ENCODE assay signal across 10 cellular contexts in the genomic region with DNA sequence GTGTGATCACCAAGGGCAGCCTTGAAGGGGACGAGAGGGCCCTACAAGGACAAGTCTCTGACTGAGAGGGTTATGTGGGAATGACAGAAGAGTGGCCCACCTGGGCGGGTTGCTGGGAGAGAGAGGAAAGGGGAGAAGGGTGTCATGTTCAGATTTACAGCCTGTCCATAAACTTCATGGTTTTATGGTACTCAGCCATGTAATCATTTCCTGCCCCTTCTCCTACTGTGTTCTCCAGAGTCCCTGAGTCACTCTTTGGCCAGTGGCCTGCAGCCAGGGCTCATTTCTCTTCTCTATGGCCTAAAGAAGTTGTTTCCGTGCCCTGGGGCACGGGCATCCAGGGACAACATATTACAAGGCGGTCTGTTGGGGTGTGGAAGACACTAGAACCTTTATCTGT. TPM values are rescaled to one million over a fixed set of nuclear protein-coding genes. Genes with fewer than 3 reads are reported as not detected.
DNase-seq lines count a peak whose midpoint lies in the region; ATAC-seq and TF ChIP-seq lines count a peak whose summit lies in the region.
"Had no signal": no experiment of that assay in that cellular context is flagged by ENCODE, and none has a peak within 500 bp of the region (broad histone marks: within the 10 kb centered on the region; RNA-seq: fewer than 3 reads in every experiment).

No MANE protein-coding gene starts in this region.

- peaks cover 0 to 1% of the 10 kb centered on the region in 2 donors for H3K4me1 ChIP-seq in lung (ENCODE audit: control insufficient read depth in 2 of 2, insufficient read depth in 2 of 2, low read length in 2 of 2)

- CTCF ChIA-PET in MCF 10A (lab: Yijun Ruan, JAX): interaction anchor here (2.7 kb wide), 1 partner anchor 40 kb away, joined by 22 read pairs; no protein-coding TSS in a partner anchor

- BruUV-seq in MCF 10A (replicated peaks; lab: Mats Ljungman, UMichigan): no TSS peak

- H3K4me3 ChIP-seq in AG10803 (ENCODE audit: low read length): no peak overlapping the region
- H3K4me3 ChIP-seq in lung: no peak overlapping the region

- peak; percentile 80 for DNase-seq in AG10803 (ENCODE audit: low read depth)
- peak; percentile 88 for DNase-seq in HT-29 (ENCODE audit: low spot score)
- peak; percentile 92 for DNase-seq in MCF 10A (ENCODE audit: unreplicated experiment)
- DNase-seq in lung (ENCODE audit: low spot score): peak; percentile 48
- DNase-seq in GDM1 (lab: John Stamatoyannopoulos, UW): no peak
- DNase-seq in GM19240 (ENCODE audit: insufficient read length, low spot score): no peak
- DNase-seq: MV-4-11, retina had no signal

- WGBS in lung, 2 donors: 73 to 81% methylated on average over 5 of the region's 5 CpGs

- peaks cover 0 to 2% of the 10 kb centered on the region in 2 donors for H3K9me3 ChIP-seq in lung (ENCODE audit: control insufficient read depth in 2 of 2, insufficient read depth in 1 of 2, low read length in 1 of 2)

- no peaks in the 10 kb centered on the region for H3K9me3 Mint-ChIP-seq in MCF 10A (ENCODE audit: unreplicated experiment)

- H3K27ac Mint-ChIP-seq in MCF 10A (ENCODE audit: low read depth, unreplicated experiment): peak overlapping the region; percentile 61

- POLR2A ChIA-PET in MCF 10A (lab: Yijun Ruan, JAX): interaction anchor here (1.8 kb wide), 1 partner anchor 33 kb away, joined by 8 read pairs; no protein-coding TSS in a partner anchor

- H3K4me3 Mint-ChIP-seq in MCF 10A (ENCODE audit: unreplicated experiment): no peak overlapping the region

- ATAC-seq in lung (ENCODE audit: insufficient read depth, low FRiP score): no peak
- ATAC-seq in GM21526 (IDR thresholded peaks at IDR 0.05; ENCODE audit: low FRiP score, unreplicated experiment): no peak
- no peak for ATAC-seq in GM18502 (IDR thresholded peaks at IDR 0.05; ENCODE audit: poor library complexity, unreplicated experiment)

- H3K27me3 ChIP-seq in lung (ENCODE audit: control insufficient read depth, insufficient read depth): no peaks in the 10 kb centered on the region

- TF ChIP-seq CTCF in AG10803 (conservative IDR thresholded peaks at IDR 0.05; ENCODE audit: low read length) (no peak), MCF 10A (IDR thresholded peaks at IDR 0.05; ENCODE audit: unreplicated experiment) (no peak), lung (IDR thresholded peaks at IDR 0.05; ENCODE audit: control extremely low read depth, extremely low read depth) (no peak)

- H3K27ac ChIP-seq in lung (ENCODE audit: low read depth in 1 of 2, low read length in 1 of 2): peak overlapping the region in 1 of 2 donors; percentile 30

- peaks cover 22% of the 10 kb centered on the region for H3K36me3 Mint-ChIP-seq in MCF 10A (ENCODE audit: insufficient read depth, unreplicated experiment)

- peaks cover 47% of the 10 kb centered on the region for H3K4me1 Mint-ChIP-seq in MCF 10A (ENCODE audit: insufficient read depth, unreplicated experiment)

- no peaks in the 10 kb centered on the region for H3K36me3 ChIP-seq in lung (ENCODE audit: control insufficient read depth in 2 of 2, insufficient read depth in 2 of 2, low read length in 2 of 2)

- no peaks in the 10 kb centered on the region for H3K27me3 Mint-ChIP-seq in MCF 10A (ENCODE audit: insufficient read depth, unreplicated experiment)

- intact Hi-C loops in MCF 10A (cut with micrococcal nuclease): loop anchor here (5.0 kb wide), 2 partner anchors 137 to 372 kb away; no protein-coding TSS in a partner anchor

RNA-seq across cellular contexts. Expression of gene DDX47, which starts 26.7 kb away (rescaled TPM):
- 39.4 and 46.9 TPM in 2 replicates for total RNA-seq in HT-29 (2014; rRNA removed; shearing (Covaris generic))
- total RNA-seq in MCF 10A (2022): 47.0 and 47.7 TPM in 2 replicates
- 10 to 100 TPM; 44.5 to 79.2 TPM for total RNA-seq in lung
- 10 to 100 TPM; 28.2 to 36.3 TPM for polyA plus RNA-seq in lung

RNA-seq across cellular contexts. Expression of gene GPRC5A, which starts 51.5 kb away (rescaled TPM):
- total RNA-seq in HT-29 (2014; rRNA removed; shearing (Covaris generic)): 162 and 185 TPM in 2 replicates
- total RNA-seq in MCF 10A (2022) (24.1 and 42.1 TPM in 2 replicates), lung (100 to 1,000 TPM; 212 to 418 TPM)
- polyA plus RNA-seq in lung: 100 to 1,000 TPM; 117 to 131 TPM

RNA-seq across cellular contexts. Expression of gene APOLD1, which starts 54.4 kb away (rescaled TPM):
- 2.1 and 2.4 TPM in 2 replicates for total RNA-seq in HT-29 (2014; rRNA removed; shearing (Covaris generic))
- 8.0 and 8.2 TPM in 2 replicates for total RNA-seq in MCF 10A (2022)
- total RNA-seq in lung: 10 to 100 TPM; 19.4 to 22.9 TPM
- 10 to 100 TPM in 1 of 2 donors, 1 to 10 TPM in 1; 3.1 to 22.2 TPM for polyA plus RNA-seq in lung

Comparison
In these comparisons a context has a peak if more than half of its experiments do, and no peak if none do; other contexts are left out.
1. DNase-seq: peak in AG10803 (single experiment), HT-29 (single experiment), MCF 10A (single experiment) and lung (single experiment); none in GDM1 (single experiment) and GM19240 (single experiment).